ENCODE assay signal across 16 cellular contexts in genomic region chr1:57741521-57741920, GRCh38.
DNase-seq lines count a peak whose midpoint lies in the region; ATAC-seq, FAIRE-seq and TF ChIP-seq lines count a peak whose summit lies in the region.
"Had no signal": no experiment of that assay in that cellular context is flagged by ENCODE, and none has a peak within 500 bp of the region (broad histone marks: within the 10 kb centered on the region; RNA-seq: fewer than 3 reads in every experiment).

No MANE protein-coding gene starts in this region.

- H4K20me1 ChIP-seq in H1 (replicated peaks in 1 of 2; ENCODE audit: control insufficient read depth in 1 of 2, insufficient read depth in 2 of 2, low read length in 2 of 2), result no peaks in the 10 kb centered on the region

- FAIRE-seq in H1 (lab: Jason Lieb, UNC), result no peak

- no peak overlapping the region for H3K4me3 ChIP-seq in H1 (ENCODE audit: extremely low read depth in 1 of 4, insufficient read depth in 2 of 4, low read depth in 3 of 4, low read length in 4 of 4)
- H3K4me3 ChIP-seq in stomach, result no peak overlapping the region
- H3K4me3 ChIP-seq in H7 (ENCODE audit: insufficient read depth, low read depth, low read length), result no peak overlapping the region
- H3K4me3 ChIP-seq: lung, SJCRH30, suprapubic skin had no signal

- TF ChIP-seq POLR2A in H1 (IDR thresholded peaks at IDR 0.05; ENCODE audit: control extremely low read depth in 1 of 2, low read depth in 2 of 2, low read length in 2 of 2), result no peak
- TF ChIP-seq POLR2A in stomach (IDR thresholded peaks at IDR 0.05), result no peak

- H2AFZ ChIP-seq in H1 (ENCODE audit: low read length), result no peak overlapping the region

- H2BK5ac ChIP-seq in H1 (ENCODE audit: low read depth, low read length), result no peak overlapping the region

- H2BK15ac ChIP-seq in H1 (ENCODE audit: low read length), result no peak overlapping the region

- no peak overlapping the region for H2AK5ac ChIP-seq in H1 (ENCODE audit: low read depth, low read length)

- H2BK12ac ChIP-seq in H1 (ENCODE audit: low read depth, low read length), result no peak overlapping the region

- H4K5ac ChIP-seq in H1 (ENCODE audit: insufficient read length, low read depth, low read length), result no peak overlapping the region

- no peaks in the 10 kb centered on the region for H3K27me3 ChIP-seq in H1 (replicated peaks in 1 of 4; ENCODE audit: control insufficient read depth in 3 of 4, extremely low read depth in 1 of 4, insufficient read depth in 3 of 4, low read length in 3 of 4)
- no peaks in the 10 kb centered on the region for H3K27me3 ChIP-seq in stomach
- no peaks in the 10 kb centered on the region for H3K27me3 ChIP-seq in H7 (ENCODE audit: control insufficient read depth, insufficient read depth, low read length)
- H3K27me3 ChIP-seq: SJCRH30, suprapubic skin had no signal

- no peak overlapping the region for H3K4ac ChIP-seq in H1 (replicated peaks; ENCODE audit: insufficient read length, low read depth, low read length)

- whole genome bisulfite sequencing in H1 (ENCODE audit: extremely low coverage in 1 of 2, insufficient coverage in 1 of 2, insufficient read length in 1 of 2, insufficient replicate concordance in 2 of 2, low coverage in 1 of 2, low lambda C conversion rate in 2 of 2, missing lambda C conversion rate in 1 of 2), 2 experiments, result 89% methylated on average over 4 of the region's 4 CpGs; no CpG with 5 or more reads in 1 of the 2 experiments
- 57 to 68% (median 63%) methylated on average over 4 of the region's 4 CpGs for WGBS in stomach, 5 donors

- H3K14ac ChIP-seq in H1 (ENCODE audit: insufficient read length), result peak overlapping the region; percentile 38

- H3K23ac ChIP-seq in H1 (ENCODE audit: insufficient read length), result no peak overlapping the region

- H4K8ac ChIP-seq in H1 (ENCODE audit: extremely low read depth, insufficient read depth, low read length), result no peak overlapping the region

- POLR2A ChIA-PET in H1 (lab: Charles Lee; ENCODE audit: partially characterized antibody), result no interaction called here

- peak; percentile 67 for ATAC-seq in GM18907 (IDR thresholded peaks at IDR 0.05; ENCODE audit: unreplicated experiment)
- peak; percentile 97 for ATAC-seq in GM21717 (IDR thresholded peaks at IDR 0.05; ENCODE audit: unreplicated experiment)
- peak; percentile 98 for ATAC-seq in HG03095 (IDR thresholded peaks at IDR 0.05; ENCODE audit: unreplicated experiment)

- no peaks in the 10 kb centered on the region for H3K79me2 ChIP-seq in H1 (ENCODE audit: control insufficient read depth in 1 of 2, insufficient read depth in 2 of 2, low read length in 2 of 2)

- no peak for TF ChIP-seq RAD21 in H1 (IDR thresholded peaks at IDR 0.05 in 1 of 2, conservative IDR thresholded peaks at IDR 0.05 in 1 of 2; ENCODE audit: low read depth in 2 of 2, low read length in 2 of 2)

- no peak overlapping the region for H2BK20ac ChIP-seq in H1 (ENCODE audit: low read length)

- no peak overlapping the region for H3K4me2 ChIP-seq in H1 (ENCODE audit: insufficient read depth in 1 of 2, low read depth in 2 of 2, low read length in 2 of 2)

- H3K56ac ChIP-seq in H1 (replicated peaks; ENCODE audit: insufficient read length, low read depth, low read length), result no peak overlapping the region

- no peaks in the 10 kb centered on the region for H3K9me3 ChIP-seq in H1 (ENCODE audit: insufficient read depth in 2 of 2, low read depth in 1 of 2, low read length in 1 of 2)
- H3K9me3 ChIP-seq in stomach, result no peaks in the 10 kb centered on the region
- H3K9me3 ChIP-seq: SJCRH30, suprapubic skin had no signal

- no peaks in the 10 kb centered on the region for H3K23me2 ChIP-seq in H1 (ENCODE audit: low read depth, low read length)

- H3K36me3 ChIP-seq in H1 (ENCODE audit: control insufficient read depth in 2 of 4, insufficient read depth in 4 of 4, low read length in 3 of 4), result no peaks in the 10 kb centered on the region
- no peaks in the 10 kb centered on the region for H3K36me3 ChIP-seq in stomach
- no peaks in the 10 kb centered on the region for H3K36me3 ChIP-seq in H7 (replicated peaks; ENCODE audit: control insufficient read depth, insufficient read depth, low read length)
- H3K36me3 ChIP-seq: SJCRH30, suprapubic skin had no signal

- no peak overlapping the region for H4K91ac ChIP-seq in H1 (replicated peaks; ENCODE audit: insufficient read length, low read length)

- H3K4me1 ChIP-seq in H1 (replicated peaks in 1 of 4; ENCODE audit: control insufficient read depth in 3 of 4, insufficient read depth in 4 of 4, low read length in 3 of 4) (no peaks in the 10 kb centered on the region), stomach (no peaks in the 10 kb centered on the region)
- H3K4me1 ChIP-seq: SJCRH30, suprapubic skin had no signal

- intact Hi-C loops in stomach (cut with DNase I; ENCODE audit: low total_unique reads), result no loop called here

- no peak overlapping the region for H2BK120ac ChIP-seq in H1 (replicated peaks; ENCODE audit: low read depth, low read length)

- DNase-seq in H1 (ENCODE audit: low read depth in 1 of 2, low spot score in 2 of 2) (no peak), stomach (no peak), NCI-H146 treated with DMSO at 0.1 percent for 48 hours (lab: John Stamatoyannopoulos, UW; ENCODE audit: unreplicated experiment) (no peak), H7 (no peak)
- no peak for DNase-seq in activated CD8-positive, alpha-beta memory T cell treated with anti-CD3 and anti-CD28 coated beads, Interleukin-2, amount 50 U/mL, for 4 hours
- DNase-seq: activated CD8-positive, alpha-beta memory T cell treated with anti-CD3 and anti-CD28 coated beads for 24 hours; KG1; NCI-H1694 treated with DMSO at 0.1 percent for 48 hours; NK-92 treated with Interleukin-12 subunit alpha and Interleukin-12 subunit beta, amount 100 ng/mL, for 24 hours; SJCRH30 had no signal

- TF ChIP-seq EP300 in H1 (IDR thresholded peaks at IDR 0.05; ENCODE audit: borderline replicate concordance in 1 of 2, low read depth in 2 of 2, low read length in 2 of 2) (no peak), stomach (IDR thresholded peaks at IDR 0.05) (no peak)

- H3K27ac ChIP-seq in H1 (ENCODE audit: low read depth, low read length), result no peak overlapping the region
- H3K27ac ChIP-seq in stomach, result no peak overlapping the region
- H3K27ac ChIP-seq: C4-2B, SJCRH30, suprapubic skin had no signal

- H3K18ac ChIP-seq in H1 (ENCODE audit: extremely low read depth, low read length), result no peak overlapping the region

- H3K9ac ChIP-seq in H1 (replicated peaks in 1 of 4; ENCODE audit: extremely low read depth in 1 of 4, low read depth in 3 of 4, low read length in 3 of 4), result no peak overlapping the region

- H3K79me1 ChIP-seq in H1 (ENCODE audit: low read depth, low read length), result no peaks in the 10 kb centered on the region

- CTCF ChIA-PET in H1 (lab: Charles Lee; ENCODE audit: partially characterized antibody), result no interaction called here

- no peak for TF ChIP-seq CTCF in H1 (IDR thresholded peaks at IDR 0.05; ENCODE audit: control extremely low read depth in 1 of 3, insufficient read depth in 1 of 3, low read depth in 1 of 3, low read length in 3 of 3)
- TF ChIP-seq CTCF in stomach (IDR thresholded peaks at IDR 0.05), result no peak

TF ChIP-seq in H1, 55 proteins besides CTCF, POLR2A, EP300 and RAD21:
- TF ChIP-seq SP4 (IDR thresholded peaks at IDR 0.05; ENCODE audit: low read length) (no peak), E2F6 (IDR thresholded peaks at IDR 0.05) (no peak), SUZ12 (IDR thresholded peaks at IDR 0.05; ENCODE audit: low read length) (no peak), SIX5 (IDR thresholded peaks at IDR 0.05; ENCODE audit: low read depth, low read length) (no peak), CBX5 (IDR thresholded peaks at IDR 0.05; ENCODE audit: low read depth, low read length) (no peak), CBX8 (IDR thresholded peaks at IDR 0.05; ENCODE audit: borderline replicate concordance, low read depth, low read length) (no peak)
